20 cellular contexts compared by ENCODE assay signal in genomic region chr11:69144719-69145365, GRCh38. TPM values are rescaled to one million over a fixed set of nuclear protein-coding genes. Genes with fewer than 3 reads are reported as not detected.
DNase-seq lines count a peak whose midpoint lies in the region; ATAC-seq and TF ChIP-seq lines count a peak whose summit lies in the region.
"Had no signal": no experiment of that assay in that cellular context is flagged by ENCODE, and none has a peak within 500 bp of the region (broad histone marks: within the 10 kb centered on the region; RNA-seq: fewer than 3 reads in every experiment).

No MANE protein-coding gene starts in this region.

- no peaks in the 10 kb centered on the region for H3K9me2 ChIP-seq in Karpas-422 (replicated peaks; ENCODE audit: insufficient read depth, low read length)

- intact Hi-C loops in activated CD4-positive, alpha-beta T cell treated with anti-CD3 and anti-CD28 coated beads, Interleukin-2, amount 10 ng/mL, durations not matched to agents 24 days and 14 days (cut with micrococcal nuclease) = no loop called here

- H3K4me2 ChIP-seq in Karpas-422 (ENCODE audit: low read depth, low read length, poor library complexity, severe bottlenecking) = no peak overlapping the region

- H3K9me3 ChIP-seq in Karpas-422 (ENCODE audit: low read length) = no peaks in the 10 kb centered on the region
- H3K9me3 ChIP-seq: colonic mucosa had no signal

- peak overlapping the region; percentile 47 for H3K27ac Mint-ChIP-seq in activated CD4-positive, alpha-beta T cell treated with anti-CD3 and anti-CD28 coated beads, Interleukin-2, amount 10 ng/mL, durations not matched to agents 24 days and 14 days
- peak overlapping the region; percentile 85 for H3K27ac Mint-ChIP-seq in activated T-helper 17 cell treated with anti-CD3 and anti-CD28 coated beads, Interleukin-2, amount 50 U/mL, for 72 hours

- no peaks in the 10 kb centered on the region for H3K79me2 ChIP-seq in Karpas-422 (ENCODE audit: low read length)

- H3K4me3 ChIP-seq in AG09309 (ENCODE audit: control insufficient read depth, low read depth, low read length) = no peak overlapping the region
- H3K4me3 ChIP-seq in Karpas-422 (ENCODE audit: low read length) = no peak overlapping the region
- H3K4me3 ChIP-seq: colonic mucosa, heart right ventricle, tibial nerve had no signal

- no peaks in the 10 kb centered on the region for H3K27me3 Mint-ChIP-seq in activated CD4-positive, alpha-beta T cell treated with anti-CD3 and anti-CD28 coated beads, Interleukin-2, amount 10 ng/mL, durations not matched to agents 24 days and 14 days
- H3K27me3 Mint-ChIP-seq in activated T-helper 17 cell treated with anti-CD3 and anti-CD28 coated beads, Interleukin-2, amount 50 U/mL, for 72 hours = peaks cover 7% of the 10 kb centered on the region

- no peaks in the 10 kb centered on the region for H3K36me3 Mint-ChIP-seq in activated CD4-positive, alpha-beta T cell treated with anti-CD3 and anti-CD28 coated beads, Interleukin-2, amount 10 ng/mL, durations not matched to agents 24 days and 14 days (ENCODE audit: low read depth)
- no peaks in the 10 kb centered on the region for H3K36me3 Mint-ChIP-seq in activated T-helper 17 cell treated with anti-CD3 and anti-CD28 coated beads, Interleukin-2, amount 50 U/mL, for 72 hours (ENCODE audit: low read depth)

- no peak overlapping the region for H3K27ac ChIP-seq in Karpas-422 (ENCODE audit: low read length)
- H3K27ac ChIP-seq: colonic mucosa, heart right ventricle, tibial nerve had no signal

- H3K36me3 ChIP-seq in Karpas-422 (ENCODE audit: insufficient read depth, low read length) = no peaks in the 10 kb centered on the region; the same call in 1 of the 2 replicates
- H3K36me3 ChIP-seq: colonic mucosa had no signal

- H3K9me3 Mint-ChIP-seq in activated CD4-positive, alpha-beta T cell treated with anti-CD3 and anti-CD28 coated beads, Interleukin-2, amount 10 ng/mL, durations not matched to agents 24 days and 14 days = peaks cover 31% of the 10 kb centered on the region
- H3K9me3 Mint-ChIP-seq in activated T-helper 17 cell treated with anti-CD3 and anti-CD28 coated beads, Interleukin-2, amount 50 U/mL, for 72 hours = peaks cover 15% of the 10 kb centered on the region

- peak; percentile 88 for ATAC-seq in activated T-helper 17 cell treated with anti-CD3 and anti-CD28 coated beads, Interleukin-2, amount 50 U/mL, for 72 hours (replicated peaks)
- ATAC-seq in GM21526 (IDR thresholded peaks at IDR 0.05; ENCODE audit: low FRiP score, unreplicated experiment) = no peak
- ATAC-seq: heart right ventricle, HepG2 had no signal

- H3K27me3 ChIP-seq in Karpas-422 (ENCODE audit: low read length) = no peaks in the 10 kb centered on the region
- H3K27me3 ChIP-seq: colonic mucosa, heart right ventricle, tibial nerve had no signal

- no peak for DNase-seq in activated CD4-positive, alpha-beta T cell treated with anti-CD3 and anti-CD28 coated beads, Interleukin-2, amount 10 ng/mL, durations not matched to agents 24 days and 14 days
- DNase-seq in activated CD4-positive, alpha-beta T cell treated with anti-CD3 and anti-CD28 coated beads, Interleukin-2, amount 50 U/mL, for 1 hour = no peak
- DNase-seq in AG09309 (ENCODE audit: low read depth) = peak; percentile 70
- peak; percentile 32 for DNase-seq in iris pigment epithelial cell (ENCODE audit: low read depth)
- DNase-seq in Karpas-422 = no peak
- DNase-seq in DMS114 treated with DMSO at 0.1 percent for 48 hours (lab: John Stamatoyannopoulos, UW; ENCODE audit: unreplicated experiment) = no peak
- DNase-seq: anterior cingulate cortex, colonic mucosa, COR-L47, heart right ventricle, kidney, mesendoderm, NCI-H2029 treated with DMSO at 0.1 percent for 48 hours, NCI-H524 had no signal

- H3K4me1 ChIP-seq in Karpas-422 (ENCODE audit: low read length) = no peaks in the 10 kb centered on the region
- H3K4me1 ChIP-seq: colonic mucosa, heart right ventricle, tibial nerve had no signal

- H2AFZ ChIP-seq in Karpas-422 (ENCODE audit: low read length) = no peak overlapping the region

- TF ChIP-seq CTCF in AG09309 (IDR thresholded peaks at IDR 0.05; ENCODE audit: control insufficient read depth, insufficient read depth, low read depth, low read length, missing control alignments) = no peak

- H3K4me1 Mint-ChIP-seq in activated CD4-positive, alpha-beta T cell treated with anti-CD3 and anti-CD28 coated beads, Interleukin-2, amount 10 ng/mL, durations not matched to agents 24 days and 14 days = peaks cover 11% of the 10 kb centered on the region
- H3K4me1 Mint-ChIP-seq in activated T-helper 17 cell treated with anti-CD3 and anti-CD28 coated beads, Interleukin-2, amount 50 U/mL, for 72 hours = peaks cover 11% of the 10 kb centered on the region

- no peak overlapping the region for H3K4me3 Mint-ChIP-seq in activated CD4-positive, alpha-beta T cell treated with anti-CD3 and anti-CD28 coated beads, Interleukin-2, amount 10 ng/mL, durations not matched to agents 24 days and 14 days
- H3K4me3 Mint-ChIP-seq in activated T-helper 17 cell treated with anti-CD3 and anti-CD28 coated beads, Interleukin-2, amount 50 U/mL, for 72 hours = peak overlapping the region; percentile 48
- H3K4me3 Mint-ChIP-seq: neural crest cell had no signal

- no peaks in the 10 kb centered on the region for H4K20me1 ChIP-seq in Karpas-422 (ENCODE audit: insufficient read depth, low read depth, low read length)

- H3K9ac ChIP-seq in Karpas-422 (ENCODE audit: low read length) = no peak overlapping the region

RNA-seq across cellular contexts. Expression of gene SMIM38, which starts 10.9 kb away (rescaled TPM):
- 0.21 and 0.43 TPM in 2 replicates for total RNA-seq in activated CD4-positive, alpha-beta T cell treated with anti-CD3 and anti-CD28 coated beads, Interleukin-2, amount 10 ng/mL, durations not matched to agents 24 days and 14 days
- 1 to 10 TPM in 1 of 2 donors, under 1 TPM in 1; 0.26 to 4.7 TPM for total RNA-seq in activated T-helper 17 cell treated with anti-CD3 and anti-CD28 coated beads, Interleukin-2, amount 50 U/mL, for 72 hours
- 0.47 TPM in 1 of 2 replicates, not detected in the other for total RNA-seq in Karpas-422 (2014; rRNA removed; shearing (Covaris generic); ENCODE audit: low replicate concordance)
- total RNA-seq: endothelial cell of umbilical vein had no signal

Comparison
In these comparisons a context has a peak if more than half of its experiments do, and no peak if none do; other contexts are left out.
1. DNase-seq: peak in AG09309 (single experiment) and iris pigment epithelial cell (single experiment); none in activated CD4-positive, alpha-beta T cell treated with anti-CD3 and anti-CD28 coated beads, Interleukin-2, amount 10 ng/mL, durations not matched to agents 24 days and 14 days (single experiment), activated CD4-positive, alpha-beta T cell treated with anti-CD3 and anti-CD28 coated beads, Interleukin-2, amount 50 U/mL, for 1 hour (single experiment), Karpas-422 (single experiment) and DMS114 treated with DMSO at 0.1 percent for 48 hours (single experiment).